In the genomic region with DNA sequence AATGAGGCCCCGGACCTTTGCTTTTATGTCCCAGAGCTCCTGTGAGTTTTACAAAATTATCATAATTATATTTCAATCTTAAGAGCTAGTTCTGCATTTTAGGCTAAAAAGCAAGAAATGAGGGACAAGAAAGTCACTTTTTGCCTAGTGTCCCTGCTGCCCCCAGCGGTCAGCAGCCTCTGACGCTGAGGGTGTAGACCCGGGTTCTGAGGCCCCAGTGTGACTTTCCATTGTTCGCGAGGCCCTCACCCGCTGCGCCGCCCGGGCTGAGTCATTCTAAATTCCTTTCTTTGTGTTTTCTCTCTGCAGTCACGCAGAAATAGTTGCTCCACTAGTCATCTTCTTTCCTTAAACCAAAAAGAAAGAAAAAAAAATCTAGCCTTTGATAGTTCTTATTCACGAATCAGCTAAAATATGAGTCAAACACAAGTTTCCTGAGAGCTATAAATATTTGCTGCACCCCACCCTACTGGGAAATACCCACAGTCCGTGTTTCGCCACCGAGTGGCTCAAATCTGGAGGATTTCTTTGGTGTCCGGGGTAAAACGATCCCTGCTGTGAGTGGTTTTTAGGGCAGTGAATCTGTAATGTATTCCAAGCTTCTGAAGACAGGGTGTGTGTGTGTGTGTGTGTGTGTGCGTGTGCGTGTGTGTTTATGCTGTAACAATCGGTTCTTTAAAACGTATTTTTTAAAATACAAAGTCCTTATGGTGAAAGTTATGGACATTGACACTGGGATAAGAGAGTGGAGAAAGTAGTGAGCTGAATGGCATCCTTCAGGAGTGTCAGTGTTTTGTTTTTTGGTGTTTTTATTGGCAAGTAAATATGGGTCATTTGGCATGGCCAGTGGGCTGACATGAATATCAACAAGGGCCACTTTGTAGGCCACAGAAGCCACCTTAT, we compare ENCODE assay signal across 8 cellular contexts. TPM values are rescaled to one million over a fixed set of nuclear protein-coding genes. Genes with fewer than 3 reads are reported as not detected.
DNase-seq lines count a peak whose midpoint lies in the region; ATAC-seq and TF ChIP-seq lines count a peak whose summit lies in the region.

No MANE protein-coding gene starts in this region.

- peak; percentile 62 for ATAC-seq in HG03108 (IDR thresholded peaks at IDR 0.05; ENCODE audit: unreplicated experiment)
- peak; percentile 96 for ATAC-seq in omental fat pad (ENCODE audit: low FRiP score)

- DNase-seq in NK-92 treated with Interleukin-12 subunit alpha and Interleukin-12 subunit beta, amount 100 ng/mL, for 24 hours (lab: John Stamatoyannopoulos, UW): peak; percentile 54
- DNase-seq in NK-92 (lab: John Stamatoyannopoulos, UW; ENCODE audit: unreplicated experiment) (no peak), SHP77 treated with DMSO at 0.1 percent for 48 hours (lab: John Stamatoyannopoulos, UW) (peak; percentile 59), glomerular endothelial cell (ENCODE audit: extremely low read depth, low read depth, low spot score) (peak; percentile 94), omental fat pad (ENCODE audit: low spot score) (peak; percentile 56)
- DNase-seq in activated gamma-delta T cell treated with anti-CD3 and anti-CD28 coated beads, Interleukin-2, amount 50 U/mL, for 16 hours (ENCODE audit: low read depth): peak; percentile 69

- peak overlapping the region; percentile 98 for H3K27ac ChIP-seq in temporal lobe (ENCODE audit: low read depth, low read length)

- no peak for TF ChIP-seq CTCF in omental fat pad (IDR thresholded peaks at IDR 0.05)

RNA-seq across cellular contexts. Expression of gene EEF1A1, which starts 59.7 kb away (rescaled TPM):
- total RNA-seq in glomerular endothelial cell: 7,387 and 12,050 TPM in 2 replicates
- total RNA-seq in omental fat pad: over 10,000 TPM in 3 of 4 donors, 1,000 to 10,000 TPM in 1; 9,027 to 13,209 (median 10,672) TPM
- 10,681 TPM for total RNA-seq in temporal lobe
